7 cellular contexts compared by ENCODE assay signal in the genomic region with DNA sequence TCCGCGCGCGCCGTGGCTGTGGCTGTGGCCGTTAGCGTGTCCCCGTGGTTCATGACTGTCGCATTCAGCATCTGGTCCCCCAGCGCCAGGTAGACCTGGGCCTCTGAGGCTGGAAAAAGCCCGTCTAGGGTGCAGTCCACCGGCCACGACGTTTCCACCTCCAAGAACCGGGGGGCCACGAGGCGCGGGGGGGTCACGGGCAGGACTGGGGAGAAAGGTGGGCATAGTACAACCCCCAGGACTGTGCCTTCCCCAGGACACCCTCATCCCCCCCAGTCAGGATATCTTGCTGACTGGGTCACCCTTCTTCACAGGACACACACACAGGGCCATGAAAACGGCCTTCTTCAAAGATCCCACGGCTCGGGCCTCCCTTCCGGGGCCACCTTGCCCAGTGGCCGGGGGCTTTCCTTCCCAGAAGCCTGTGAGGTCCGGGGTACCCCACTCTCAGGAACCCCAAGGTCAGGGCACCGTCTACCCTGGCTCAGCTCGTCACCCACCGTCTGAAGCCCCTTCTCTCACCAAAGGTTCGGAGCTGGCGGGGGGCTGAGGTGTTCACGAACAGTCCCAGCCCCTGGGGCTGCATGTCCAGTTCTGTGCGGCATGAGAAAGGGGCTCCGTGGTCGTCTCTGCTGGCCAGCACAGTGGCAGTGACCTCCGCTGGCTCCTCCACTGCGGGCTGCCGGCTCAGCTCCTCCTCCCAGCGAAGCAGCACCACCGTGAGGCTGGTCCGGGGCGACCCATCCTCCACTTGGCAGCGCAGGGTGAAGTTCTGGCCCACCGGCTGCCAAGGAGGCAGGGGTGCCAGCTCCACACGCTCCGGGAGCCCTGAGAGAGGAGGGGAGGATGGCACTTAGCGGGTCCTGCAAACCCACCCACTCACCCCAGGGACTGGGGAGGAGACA. TPM values are rescaled to one million over a fixed set of nuclear protein-coding genes. Genes with fewer than 3 reads are reported as not detected.
DNase-seq lines count a peak whose midpoint lies in the region; FAIRE-seq and TF ChIP-seq lines count a peak whose summit lies in the region.

No MANE protein-coding gene starts in this region.

- no peak overlapping the region for H3K27ac ChIP-seq in keratinocyte (ENCODE audit: control insufficient read depth, insufficient read depth, low read length)
- peak overlapping the region; percentile 6 to 96 (median 88) for H3K27ac ChIP-seq in stomach

- no peak for FAIRE-seq in keratinocyte (lab: Jason Lieb, UNC)
- no peak for FAIRE-seq in frontal cortex (lab: Jason Lieb, UNC)

- no peaks in the 10 kb centered on the region for H3K9me3 Mint-ChIP-seq in HFFc6
- H3K9me3 Mint-ChIP-seq in brain = no peaks in the 10 kb centered on the region

- peaks cover 6% of the 10 kb centered on the region for H3K27me3 Mint-ChIP-seq in HFFc6 (ENCODE audit: insufficient read depth)
- peaks cover 12% of the 10 kb centered on the region for H3K27me3 Mint-ChIP-seq in brain

- no peaks in the 10 kb centered on the region for H3K9me1 ChIP-seq in keratinocyte (ENCODE audit: control insufficient read depth, extremely low read depth, insufficient read depth, low read length)

- no peaks in the 10 kb centered on the region for H3K9me3 ChIP-seq in keratinocyte (ENCODE audit: control insufficient read depth, low read depth, low read length)
- H3K9me3 ChIP-seq in stomach = no peaks in the 10 kb centered on the region

- H3K4me3 ChIP-seq in keratinocyte (ENCODE audit: control insufficient read depth in 2 of 3, extremely low read depth in 1 of 3, insufficient read depth in 2 of 3, low read depth in 1 of 3, low read length in 3 of 3) = peak overlapping the region in 2 of 3 experiments; percentile 92 to 94
- peak overlapping the region; percentile 81 to 83 (median 82) for H3K4me3 ChIP-seq in stomach

- dilution Hi-C loops in keratinocyte (cut with MboI; ENCODE audit: extremely low pct_ligation_motif_present, low sequenced_read_pairs) = no loop called here

- H3K4me1 ChIP-seq in keratinocyte (ENCODE audit: control insufficient read depth, extremely low read depth, insufficient read depth, low read length) (peaks cover 19% of the 10 kb centered on the region), stomach (peaks cover 17 to 43% (median 39%) of the 10 kb centered on the region in 4 donors)

- no peaks in the 10 kb centered on the region for H4K20me1 ChIP-seq in keratinocyte (ENCODE audit: control insufficient read depth, extremely low read depth, insufficient read depth, low read length)

- TF ChIP-seq POLR2A in stomach (IDR thresholded peaks at IDR 0.05) = no peak

- H3K36me3 Mint-ChIP-seq in HFFc6 (ENCODE audit: low read depth) (peaks cover 9% of the 10 kb centered on the region; the same call in 1 of the 2 replicates), brain (peaks cover 7% of the 10 kb centered on the region)

- H3K27me3 ChIP-seq in keratinocyte (ENCODE audit: control insufficient read depth, extremely low read depth, insufficient read depth, low read length) (no peaks in the 10 kb centered on the region), stomach (no peaks in the 10 kb centered on the region)

- no peak for TF ChIP-seq CTCF in HFFc6 (IDR thresholded peaks at IDR 0.05)
- no peak for TF ChIP-seq CTCF in brain (conservative IDR thresholded peaks at IDR 0.05)
- no peak for TF ChIP-seq CTCF in keratinocyte (optimal IDR thresholded peaks at IDR 0.05 in 1 of 3, IDR thresholded peaks at IDR 0.05 in 1 of 3, conservative IDR thresholded peaks at IDR 0.05 in 1 of 3; ENCODE audit: extremely low read depth in 1 of 3, insufficient read depth in 2 of 3, low read length in 3 of 3)
- TF ChIP-seq CTCF in stomach (IDR thresholded peaks at IDR 0.05) = no peak

- H3K4me3 Mint-ChIP-seq in HFFc6 = peak overlapping the region; percentile 99; the same call in 1 of the 2 replicates
- peak overlapping the region; percentile 97 to 99 (median 99) for H3K4me3 Mint-ChIP-seq in brain

- no peak for DNase-seq in HFFc6
- no peak for DNase-seq in keratinocyte (ENCODE audit: low read depth, low spot score)
- DNase-seq in stomach = no peak
- DNase-seq in frontal cortex (ENCODE audit: low spot score in 2 of 2) = no peak
- DNase-seq in MV-4-11 (lab: John Stamatoyannopoulos, UW) = no peak
- DNase-seq in COLO668 (lab: John Stamatoyannopoulos, UW; ENCODE audit: unreplicated experiment) = no peak

- H3K4me2 ChIP-seq in keratinocyte (ENCODE audit: control insufficient read depth, extremely low read depth, insufficient read depth, low read depth, low read length) = peak overlapping the region; percentile 99

- 42 to 54% (median 44%) methylated on average over 21 to 46 of the region's 46 CpGs for WGBS in stomach, 5 donors

- TF ChIP-seq EP300 in stomach (IDR thresholded peaks at IDR 0.05) = no peak

- H3K79me2 ChIP-seq in keratinocyte (ENCODE audit: control insufficient read depth, insufficient read depth, low read length) = peaks cover 22% of the 10 kb centered on the region

- H3K27ac Mint-ChIP-seq in HFFc6 (peak overlapping the region; percentile 97), brain (peak overlapping the region in 4 of 5 experiments; percentile 42 to 89 (median 82))

- intact Hi-C loops in stomach (cut with DNase I; ENCODE audit: low total_unique reads) = no loop called here

- H2AFZ ChIP-seq in keratinocyte (ENCODE audit: control insufficient read depth, low read length) = peak overlapping the region; percentile 94

- H3K9ac ChIP-seq in keratinocyte (ENCODE audit: control insufficient read depth, extremely low read depth, insufficient read depth, low read length) = peak overlapping the region; percentile 66

- peaks cover under 1 to 2% of the 10 kb centered on the region in 2 experiments for H3K36me3 ChIP-seq in keratinocyte (ENCODE audit: control insufficient read depth in 2 of 2, extremely low read depth in 1 of 2, insufficient read depth in 2 of 2, low read length in 2 of 2)
- H3K36me3 ChIP-seq in stomach = peaks cover 2 to 9% (median 3%) of the 10 kb centered on the region in 4 donors

- H3K4me1 Mint-ChIP-seq in HFFc6 (ENCODE audit: low read depth) (peaks cover 17% of the 10 kb centered on the region), brain (peaks cover 32% of the 10 kb centered on the region)

RNA-seq across cellular contexts. Expression of a gene that starts 2.1 kb away (rescaled TPM):
- total RNA-seq in HFFc6 (2021; fragmentation: NEBNext Ultra II Directional; extraction: Animal tissue kit (Norgen Biotek cat#: 25700)) = 10 to 100 TPM; 52.1 to 58.3 (median 55.6) TPM
- 51.7 TPM for polyA plus RNA-seq in brain (ENCODE audit: insufficient read depth, low read depth, low replicate concordance)
- polyA plus RNA-seq in keratinocyte = 0.80 to 5.9 TPM (median 0.84 TPM) in 3 replicates
- polyA plus RNA-seq in keratinocyte (2011; ENCODE audit: low read depth) = 3.3 TPM
- 1.7 and 4.6 TPM in 2 replicates for polyA plus RNA-seq in keratinocyte (2011; cell fraction: cytosol; rRNA removed)
- polyA plus RNA-seq in keratinocyte (2011; cell fraction: nucleus; rRNA removed) = 5.0 and 8.5 TPM in 2 replicates
- polyA plus RNA-seq in keratinocyte (2012; ENCODE audit: low replicate concordance) = 4.4 and 17.6 TPM in 2 replicates
- polyA minus RNA-seq in keratinocyte = 2.4 to 6.3 TPM (median 4.3 TPM) in 3 replicates
- polyA minus RNA-seq in keratinocyte (2011; cell fraction: cytosol; rRNA and poly(A)+ RNA removed) = 12.5 TPM
- 8.0 and 9.5 TPM in 2 replicates for polyA minus RNA-seq in keratinocyte (2011; cell fraction: nucleus; rRNA and poly(A)+ RNA removed)
- total RNA-seq in stomach = 10 to 100 TPM in 4 of 5 donors, 1 to 10 TPM in 1; 7.5 to 74.7 (median 21.4) TPM
- polyA plus RNA-seq in stomach = 1 to 10 TPM; 3.3 to 9.3 (median 7.2) TPM
- 2.4 TPM for total RNA-seq in frontal cortex

RNA-seq across cellular contexts. Expression of a gene that starts 4.0 kb away (rescaled TPM):
- 10 to 100 TPM; 14.7 to 17.7 (median 16.8) TPM for total RNA-seq in HFFc6 (2021; fragmentation: NEBNext Ultra II Directional; extraction: Animal tissue kit (Norgen Biotek cat#: 25700))
- polyA plus RNA-seq in brain (ENCODE audit: insufficient read depth, low read depth, low replicate concordance) = 3.4 TPM
- 3.4 to 5.5 TPM (median 4.7 TPM) in 3 replicates for polyA plus RNA-seq in keratinocyte
- polyA plus RNA-seq in keratinocyte (2011; ENCODE audit: low read depth) = 0.80 TPM
- polyA plus RNA-seq in keratinocyte (2011; cell fraction: cytosol; rRNA removed) = 4.1 and 6.0 TPM in 2 replicates
- polyA plus RNA-seq in keratinocyte (2011; cell fraction: nucleus; rRNA removed) = 1.9 and 2.1 TPM in 2 replicates
- polyA plus RNA-seq in keratinocyte (2012; ENCODE audit: low replicate concordance) = 4.4 and 5.3 TPM in 2 replicates
- polyA minus RNA-seq in keratinocyte = 0.39 to 2.2 TPM (median 1.7 TPM) in 3 replicates
- 13.4 TPM for polyA minus RNA-seq in keratinocyte (2011; cell fraction: cytosol; rRNA and poly(A)+ RNA removed)
- 0.78 and 0.84 TPM in 2 replicates for polyA minus RNA-seq in keratinocyte (2011; cell fraction: nucleus; rRNA and poly(A)+ RNA removed)
- 10 to 100 TPM in 1 of 5 donors, 1 to 10 TPM in 3, not detected in 1; 3.5 to 17.1 (median 7.4) TPM for total RNA-seq in stomach
- 10 to 100 TPM in 1 of 3 donors, 1 to 10 TPM in 2; 8.5 to 10.5 (median 10.0) TPM for polyA plus RNA-seq in stomach
- 0.82 TPM for total RNA-seq in frontal cortex

RNA-seq across cellular contexts. Expression of a gene that starts 19.6 kb away (rescaled TPM):
- total RNA-seq in HFFc6 (2021; fragmentation: NEBNext Ultra II Directional; extraction: Animal tissue kit (Norgen Biotek cat#: 25700)) = 10 to 100 TPM; 33.9 to 47.3 (median 38.5) TPM
- polyA plus RNA-seq in brain (ENCODE audit: insufficient read depth, low read depth, low replicate concordance) = 59.5 TPM
- 19.2 to 28.8 TPM (median 21.8 TPM) in 3 replicates for polyA plus RNA-seq in keratinocyte
- polyA plus RNA-seq in keratinocyte (2011; ENCODE audit: low read depth) = 2.1 TPM
- polyA plus RNA-seq in keratinocyte (2011; cell fraction: cytosol; rRNA removed) = 15.8 and 37.7 TPM in 2 replicates
- polyA plus RNA-seq in keratinocyte (2011; cell fraction: nucleus; rRNA removed) = 13.6 and 20.1 TPM in 2 replicates
- polyA plus RNA-seq in keratinocyte (2012; ENCODE audit: low replicate concordance) = 19.8 and 24.8 TPM in 2 replicates
- 10.7 to 20.7 TPM (median 15.4 TPM) in 3 replicates for polyA minus RNA-seq in keratinocyte
- polyA minus RNA-seq in keratinocyte (2011; cell fraction: cytosol; rRNA and poly(A)+ RNA removed) = 19.0 TPM
- polyA minus RNA-seq in keratinocyte (2011; cell fraction: nucleus; rRNA and poly(A)+ RNA removed) = 4.6 and 5.2 TPM in 2 replicates
- total RNA-seq in stomach = 10 to 100 TPM in 2 of 5 donors, 1 to 10 TPM in 1, under 1 TPM in 1, not detected in 1; 0.89 to 54.3 (median 14.9) TPM
- polyA plus RNA-seq in stomach = 10 to 100 TPM; 28.8 to 32.9 (median 29.5) TPM
- 11.4 TPM for total RNA-seq in frontal cortex

RNA-seq across cellular contexts. Expression of a gene that starts 25.8 kb away (rescaled TPM):
- total RNA-seq in HFFc6 (2021; fragmentation: NEBNext Ultra II Directional; extraction: Animal tissue kit (Norgen Biotek cat#: 25700)) = 1 to 10 TPM in 5 of 6 experiments, under 1 TPM in 1; 1.00 to 2.7 (median 2.1) TPM
- polyA plus RNA-seq in brain (ENCODE audit: insufficient read depth, low read depth, low replicate concordance) = 0.87 TPM
- polyA plus RNA-seq in keratinocyte = 0.43 to 2.1 TPM (median 0.71 TPM) in 3 replicates
- polyA plus RNA-seq in keratinocyte (2011; ENCODE audit: low read depth) = 0.50 TPM
- polyA plus RNA-seq in keratinocyte (2011; cell fraction: cytosol; rRNA removed) = 0.46 and 0.53 TPM in 2 replicates
- polyA plus RNA-seq in keratinocyte (2011; cell fraction: nucleus; rRNA removed) = 2.8 and 3.4 TPM in 2 replicates
- 0.99 and 2.6 TPM in 2 replicates for polyA plus RNA-seq in keratinocyte (2012; ENCODE audit: low replicate concordance)
- polyA minus RNA-seq in keratinocyte = 0.35 TPM in 1 of 3 replicates, not detected in the others
- polyA minus RNA-seq in keratinocyte (2011; cell fraction: cytosol; rRNA and poly(A)+ RNA removed) = not detected
- polyA minus RNA-seq in keratinocyte (2011; cell fraction: nucleus; rRNA and poly(A)+ RNA removed) = 0.63 and 0.93 TPM in 2 replicates
- total RNA-seq in stomach = 1 to 10 TPM in 2 of 5 donors, not detected in 3; 2.2 to 2.3 TPM
- 1 to 10 TPM; 3.7 to 8.6 (median 4.3) TPM for polyA plus RNA-seq in stomach
- 1.6 TPM for total RNA-seq in frontal cortex

RNA-seq across cellular contexts. Expression of a gene that starts 45.0 kb away (rescaled TPM):
- total RNA-seq in HFFc6 (2021; fragmentation: NEBNext Ultra II Directional; extraction: Animal tissue kit (Norgen Biotek cat#: 25700)) = 10 to 100 TPM; 67.9 to 82.3 (median 78.5) TPM
- 60.3 TPM for polyA plus RNA-seq in brain (ENCODE audit: insufficient read depth, low read depth, low replicate concordance)
- polyA plus RNA-seq in keratinocyte = 32.6 to 42.6 TPM (median 34.1 TPM) in 3 replicates
- polyA plus RNA-seq in keratinocyte (2011; ENCODE audit: low read depth) = 29.6 TPM
- 15.7 and 26.3 TPM in 2 replicates for polyA plus RNA-seq in keratinocyte (2011; cell fraction: cytosol; rRNA removed)
- 135 and 180 TPM in 2 replicates for polyA plus RNA-seq in keratinocyte (2011; cell fraction: nucleus; rRNA removed)
- 42.6 and 54.1 TPM in 2 replicates for polyA plus RNA-seq in keratinocyte (2012; ENCODE audit: low replicate concordance)
- 31.3 to 133 TPM (median 42.7 TPM) in 3 replicates for polyA minus RNA-seq in keratinocyte
- 36.4 TPM for polyA minus RNA-seq in keratinocyte (2011; cell fraction: cytosol; rRNA and poly(A)+ RNA removed)
- polyA minus RNA-seq in keratinocyte (2011; cell fraction: nucleus; rRNA and poly(A)+ RNA removed) = 30.4 and 43.6 TPM in 2 replicates
- 100 to 1,000 TPM in 4 of 5 donors, 10 to 100 TPM in 1; 45.2 to 365 (median 314) TPM for total RNA-seq in stomach
- polyA plus RNA-seq in stomach = 100 to 1,000 TPM in 2 of 3 donors, 10 to 100 TPM in 1; 88.8 to 144 (median 107) TPM
- 29.8 TPM for total RNA-seq in frontal cortex
